ENCODE assay signal across 2 cellular contexts in the genomic region with DNA sequence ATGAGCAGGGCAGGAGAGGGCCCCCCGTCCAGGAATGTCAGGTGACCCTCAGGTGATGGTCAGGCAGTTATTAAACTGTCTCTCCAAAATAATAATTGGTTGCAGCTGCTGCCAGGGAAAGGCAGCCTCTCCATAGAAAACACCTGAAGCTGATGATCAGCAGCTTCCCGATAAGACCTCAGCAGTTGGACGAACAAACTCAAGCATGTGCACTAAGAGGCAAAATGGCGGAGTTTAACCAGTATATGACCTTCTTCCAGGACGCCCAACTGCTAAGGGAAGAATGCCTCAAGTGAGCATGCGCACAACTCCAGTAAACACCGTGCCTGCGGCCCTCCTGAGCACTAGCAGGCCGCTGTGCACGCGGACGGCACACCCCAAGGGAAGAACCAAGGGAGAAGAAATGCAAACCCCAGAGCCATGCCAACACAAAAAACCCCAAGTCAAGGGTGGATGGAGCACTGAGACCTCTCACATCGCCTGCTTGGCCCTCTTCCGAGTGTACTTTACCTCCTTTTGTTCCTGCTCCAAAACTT.
TF ChIP-seq lines count a peak whose summit lies in the region.

No MANE protein-coding gene starts in this region.

TF ChIP-seq in GM23338, 12 proteins besides CTCF, POLR2A, EP300 and RAD21 (continued from another document):
- TF ChIP-seq, protein P1, sequence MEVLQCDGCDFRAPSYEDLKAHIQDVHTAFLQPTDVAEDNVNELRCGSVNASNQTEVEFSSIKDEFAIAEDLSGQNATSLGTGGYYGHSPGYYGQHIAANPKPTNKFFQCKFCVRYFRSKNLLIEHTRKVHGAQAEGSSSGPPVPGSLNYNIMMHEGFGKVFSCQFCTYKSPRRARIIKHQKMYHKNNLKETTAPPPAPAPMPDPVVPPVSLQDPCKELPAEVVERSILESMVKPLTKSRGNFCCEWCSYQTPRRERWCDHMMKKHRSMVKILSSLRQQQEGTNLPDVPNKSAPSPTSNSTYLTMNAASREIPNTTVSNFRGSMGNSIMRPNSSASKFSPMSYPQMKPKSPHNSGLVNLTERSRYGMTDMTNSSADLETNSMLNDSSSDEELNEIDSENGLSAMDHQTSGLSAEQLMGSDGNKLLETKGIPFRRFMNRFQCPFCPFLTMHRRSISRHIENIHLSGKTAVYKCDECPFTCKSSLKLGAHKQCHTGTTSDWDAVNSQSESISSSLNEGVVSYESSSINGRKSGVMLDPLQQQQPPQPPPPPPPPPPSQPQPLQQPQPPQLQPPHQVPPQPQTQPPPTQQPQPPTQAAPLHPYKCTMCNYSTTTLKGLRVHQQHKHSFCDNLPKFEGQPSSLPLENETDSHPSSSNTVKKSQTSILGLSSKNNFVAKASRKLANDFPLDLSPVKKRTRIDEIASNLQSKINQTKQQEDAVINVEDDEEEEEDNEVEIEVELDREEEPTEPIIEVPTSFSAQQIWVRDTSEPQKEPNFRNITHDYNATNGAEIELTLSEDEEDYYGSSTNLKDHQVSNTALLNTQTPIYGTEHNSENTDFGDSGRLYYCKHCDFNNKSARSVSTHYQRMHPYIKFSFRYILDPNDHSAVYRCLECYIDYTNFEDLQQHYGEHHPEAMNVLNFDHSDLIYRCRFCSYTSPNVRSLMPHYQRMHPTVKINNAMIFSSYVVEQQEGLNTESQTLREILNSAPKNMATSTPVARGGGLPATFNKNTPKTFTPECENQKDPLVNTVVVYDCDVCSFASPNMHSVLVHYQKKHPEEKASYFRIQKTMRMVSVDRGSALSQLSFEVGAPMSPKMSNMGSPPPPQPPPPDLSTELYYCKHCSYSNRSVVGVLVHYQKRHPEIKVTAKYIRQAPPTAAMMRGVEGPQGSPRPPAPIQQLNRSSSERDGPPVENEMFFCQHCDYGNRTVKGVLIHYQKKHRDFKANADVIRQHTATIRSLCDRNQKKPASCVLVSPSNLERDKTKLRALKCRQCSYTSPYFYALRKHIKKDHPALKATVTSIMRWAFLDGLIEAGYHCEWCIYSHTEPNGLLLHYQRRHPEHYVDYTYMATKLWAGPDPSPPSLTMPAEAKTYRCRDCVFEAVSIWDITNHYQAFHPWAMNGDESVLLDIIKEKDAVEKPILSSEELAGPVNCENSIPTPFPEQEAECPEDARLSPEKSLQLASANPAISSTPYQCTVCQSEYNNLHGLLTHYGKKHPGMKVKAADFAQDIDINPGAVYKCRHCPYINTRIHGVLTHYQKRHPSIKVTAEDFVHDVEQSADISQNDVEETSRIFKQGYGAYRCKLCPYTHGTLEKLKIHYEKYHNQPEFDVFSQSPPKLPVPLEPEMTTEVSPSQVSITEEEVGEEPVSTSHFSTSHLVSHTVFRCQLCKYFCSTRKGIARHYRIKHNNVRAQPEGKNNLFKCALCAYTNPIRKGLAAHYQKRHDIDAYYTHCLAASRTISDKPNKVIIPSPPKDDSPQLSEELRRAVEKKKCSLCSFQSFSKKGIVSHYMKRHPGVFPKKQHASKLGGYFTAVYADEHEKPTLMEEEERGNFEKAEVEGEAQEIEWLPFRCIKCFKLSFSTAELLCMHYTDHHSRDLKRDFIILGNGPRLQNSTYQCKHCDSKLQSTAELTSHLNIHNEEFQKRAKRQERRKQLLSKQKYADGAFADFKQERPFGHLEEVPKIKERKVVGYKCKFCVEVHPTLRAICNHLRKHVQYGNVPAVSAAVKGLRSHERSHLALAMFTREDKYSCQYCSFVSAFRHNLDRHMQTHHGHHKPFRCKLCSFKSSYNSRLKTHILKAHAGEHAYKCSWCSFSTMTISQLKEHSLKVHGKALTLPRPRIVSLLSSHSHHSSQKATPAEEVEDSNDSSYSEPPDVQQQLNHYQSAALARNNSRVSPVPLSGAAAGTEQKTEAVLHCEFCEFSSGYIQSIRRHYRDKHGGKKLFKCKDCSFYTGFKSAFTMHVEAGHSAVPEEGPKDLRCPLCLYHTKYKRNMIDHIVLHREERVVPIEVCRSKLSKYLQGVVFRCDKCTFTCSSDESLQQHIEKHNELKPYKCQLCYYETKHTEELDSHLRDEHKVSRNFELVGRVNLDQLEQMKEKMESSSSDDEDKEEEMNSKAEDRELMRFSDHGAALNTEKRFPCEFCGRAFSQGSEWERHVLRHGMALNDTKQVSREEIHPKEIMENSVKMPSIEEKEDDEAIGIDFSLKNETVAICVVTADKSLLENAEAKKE (CRISPR knock-in tag; IDR thresholded peaks at IDR 0.05): no peak
- no peak for TF ChIP-seq EZH2 (IDR thresholded peaks at IDR 0.05; ENCODE audit: low read depth, unreplicated experiment)

TF ChIP-seq in WTC11, 78 proteins besides CTCF, POLR2A, EP300 and RAD21 (continued from another document):
- TF ChIP-seq AR (CRISPR knock-in tag; IDR thresholded peaks at IDR 0.05): no peak
- TF ChIP-seq ZNF423 (CRISPR knock-in tag; IDR thresholded peaks at IDR 0.05): no peak
